In genomic region chr10:69876286-69876685, GRCh38 we compare ENCODE assay signal across 1 cellular context.
TF ChIP-seq lines count a peak whose summit lies in the region.

No MANE protein-coding gene starts in this region.

TF ChIP-seq in GM23338, 12 proteins besides CTCF, POLR2A, EP300 and RAD21 (continued from another document):
- TF ChIP-seq ZNF462 (CRISPR knock-in tag; IDR thresholded peaks at IDR 0.05) (no peak), CREB1 (CRISPR knock-in tag; IDR thresholded peaks at IDR 0.05; ENCODE audit: low read depth) (no peak), NANOG (IDR thresholded peaks at IDR 0.05; ENCODE audit: borderline replicate concordance) (no peak), POLR2AphosphoS5 (IDR thresholded peaks at IDR 0.05; ENCODE audit: low read depth) (no peak), ZNF331 (CRISPR knock-in tag; IDR thresholded peaks at IDR 0.05; ENCODE audit: low read depth) (no peak), ETS1 (IDR thresholded peaks at IDR 0.05) (no peak), EZH2phosphoT487 (IDR thresholded peaks at IDR 0.05; ENCODE audit: unreplicated experiment) (no peak), REST (IDR thresholded peaks at IDR 0.05; ENCODE audit: unreplicated experiment) (no peak), STAT1 (IDR thresholded peaks at IDR 0.05; ENCODE audit: unreplicated experiment) (no peak)
